Comparison of ENCODE assay signal across 22 cellular contexts in genomic region chr3:25293736-25294135, GRCh38.
DNase-seq lines count a peak whose midpoint lies in the region; ATAC-seq, FAIRE-seq and TF ChIP-seq lines count a peak whose summit lies in the region.
"Had no signal": no experiment of that assay in that cellular context is flagged by ENCODE, and none has a peak within 500 bp of the region (broad histone marks: within the 10 kb centered on the region; RNA-seq: fewer than 3 reads in every experiment).

No MANE protein-coding gene starts in this region.

- H2BK15ac ChIP-seq in H1 (ENCODE audit: low read length): no peak overlapping the region
- no peak overlapping the region for H2BK15ac ChIP-seq in mesendoderm (replicated peaks; ENCODE audit: low read depth)

- TF ChIP-seq EP300 in H1 (IDR thresholded peaks at IDR 0.05; ENCODE audit: borderline replicate concordance in 1 of 2, low read depth in 2 of 2, low read length in 2 of 2): no peak

- H2AK5ac ChIP-seq in H1 (ENCODE audit: low read depth, low read length) (no peak overlapping the region), mesendoderm (ENCODE audit: low read length) (no peak overlapping the region)

- H2BK5ac ChIP-seq in H1 (ENCODE audit: low read depth, low read length) (no peak overlapping the region), mesendoderm (ENCODE audit: low read length) (no peak overlapping the region)

- H3K27me3 ChIP-seq in H1 (replicated peaks in 1 of 4; ENCODE audit: control insufficient read depth in 3 of 4, extremely low read depth in 1 of 4, insufficient read depth in 3 of 4, low read length in 3 of 4) (no peaks in the 10 kb centered on the region), mesendoderm (ENCODE audit: insufficient read depth, low read length, poor library complexity) (no peaks in the 10 kb centered on the region)
- H3K27me3 ChIP-seq: SJSA1 had no signal

- H3K36me3 Mint-ChIP-seq in activated naive CD4-positive, alpha-beta T cell treated with anti-CD3 and anti-CD28 coated beads for 36 hours (ENCODE audit: low read depth): no peaks in the 10 kb centered on the region
- H3K36me3 Mint-ChIP-seq in activated CD8-positive, alpha-beta T cell treated with anti-CD3 and anti-CD28 coated beads for 36 hours (ENCODE audit: low read depth): no peaks in the 10 kb centered on the region
- H3K36me3 Mint-ChIP-seq: activated naive CD8-positive, alpha-beta T cell; naive B cell had no signal

- no peak for ATAC-seq in activated CD8-positive, alpha-beta T cell treated with anti-CD3 and anti-CD28 coated beads for 36 hours
- ATAC-seq: activated T-cell treated with anti-CD3 and anti-CD28 coated beads, Interleukin-2, amount 50 U/mL, for 4 hours had no signal

- H3K14ac ChIP-seq in H1 (ENCODE audit: insufficient read length): no peak overlapping the region

- H4K5ac ChIP-seq in H1 (ENCODE audit: insufficient read length, low read depth, low read length) (no peak overlapping the region), mesendoderm (ENCODE audit: low read length) (no peak overlapping the region)

- no peak overlapping the region for H3K4me3 Mint-ChIP-seq in activated naive CD4-positive, alpha-beta T cell treated with anti-CD3 and anti-CD28 coated beads for 36 hours
- H3K4me3 Mint-ChIP-seq in activated CD8-positive, alpha-beta T cell treated with anti-CD3 and anti-CD28 coated beads for 36 hours: no peak overlapping the region
- H3K4me3 Mint-ChIP-seq: activated naive CD8-positive, alpha-beta T cell; activated T-cell treated with anti-CD3 and anti-CD28 coated beads, Interleukin-2, amount 50 U/mL, for 4 hours; naive B cell; stimulated activated naive CD8-positive, alpha-beta T cell treated with anti-CD3 and anti-CD28 coated beads, Interleukin-15, Interleukin-2, amounts not matched to agents 100 ng/mL and 50 ng/mL, for 24 hours had no signal

- H3K4me1 ChIP-seq in H1 (replicated peaks in 1 of 4; ENCODE audit: control insufficient read depth in 3 of 4, insufficient read depth in 4 of 4, low read length in 3 of 4) (peaks cover 0 to 12% (median 1%) of the 10 kb centered on the region in 4 experiments; a peak in 3 of 7 replicates), mesendoderm (ENCODE audit: control insufficient read depth, low read depth, low read length) (peaks cover 5% of the 10 kb centered on the region)
- H3K4me1 ChIP-seq: psoas muscle had no signal

- no peak for TF ChIP-seq CTCF in AG10803 (conservative IDR thresholded peaks at IDR 0.05; ENCODE audit: low read length)
- TF ChIP-seq CTCF in H1 (IDR thresholded peaks at IDR 0.05; ENCODE audit: control extremely low read depth in 1 of 3, insufficient read depth in 1 of 3, low read depth in 1 of 3, low read length in 3 of 3): no peak
- TF ChIP-seq CTCF in activated CD8-positive, alpha-beta T cell treated with anti-CD3 and anti-CD28 coated beads for 36 hours (IDR thresholded peaks at IDR 0.05): no peak

- H3K4me1 Mint-ChIP-seq in activated naive CD4-positive, alpha-beta T cell treated with anti-CD3 and anti-CD28 coated beads for 36 hours (ENCODE audit: low read depth): no peaks in the 10 kb centered on the region
- H3K4me1 Mint-ChIP-seq in activated CD8-positive, alpha-beta T cell treated with anti-CD3 and anti-CD28 coated beads for 36 hours (ENCODE audit: low read depth): no peaks in the 10 kb centered on the region
- H3K4me1 Mint-ChIP-seq: naive B cell had no signal

- TF ChIP-seq POLR2A in H1 (IDR thresholded peaks at IDR 0.05; ENCODE audit: control extremely low read depth in 1 of 2, low read depth in 2 of 2, low read length in 2 of 2): no peak

- no peak for TF ChIP-seq RAD21 in H1 (IDR thresholded peaks at IDR 0.05 in 1 of 2, conservative IDR thresholded peaks at IDR 0.05 in 1 of 2; ENCODE audit: low read depth in 2 of 2, low read length in 2 of 2)

- H2BK20ac ChIP-seq in H1 (ENCODE audit: low read length): 0 out of 2 replicates have a peak overlapping the region, but pooled peaks have one; percentile 13

- H3K9me3 ChIP-seq in H1 (ENCODE audit: insufficient read depth in 2 of 2, low read depth in 1 of 2, low read length in 1 of 2): no peaks in the 10 kb centered on the region
- H3K9me3 ChIP-seq: psoas muscle, SJSA1 had no signal

- H3K9me3 Mint-ChIP-seq in activated naive CD4-positive, alpha-beta T cell treated with anti-CD3 and anti-CD28 coated beads for 36 hours: peaks cover under 1% of the 10 kb centered on the region
- H3K9me3 Mint-ChIP-seq in activated CD8-positive, alpha-beta T cell treated with anti-CD3 and anti-CD28 coated beads for 36 hours: no peaks in the 10 kb centered on the region
- H3K9me3 Mint-ChIP-seq: stimulated activated naive CD8-positive, alpha-beta T cell treated with anti-CD3 and anti-CD28 coated beads, Interleukin-15, Interleukin-2, amounts not matched to agents 100 ng/mL and 50 ng/mL, for 24 hours had no signal

- no peaks in the 10 kb centered on the region for H4K20me1 ChIP-seq in H1 (replicated peaks in 1 of 2; ENCODE audit: control insufficient read depth in 1 of 2, insufficient read depth in 2 of 2, low read length in 2 of 2)

- H3K23ac ChIP-seq in H1 (ENCODE audit: insufficient read length) (no peak overlapping the region), mesendoderm (ENCODE audit: low read length) (no peak overlapping the region)

- no peak overlapping the region for H4K91ac ChIP-seq in H1 (replicated peaks; ENCODE audit: insufficient read length, low read length)

- no peak for FAIRE-seq in H1 (lab: Jason Lieb, UNC)
- FAIRE-seq: G401.6, GM12891 had no signal

- H3K4ac ChIP-seq in H1 (replicated peaks; ENCODE audit: insufficient read length, low read depth, low read length): no peak overlapping the region
- no peak overlapping the region for H3K4ac ChIP-seq in mesendoderm (ENCODE audit: low read depth, low read length)

- intact Hi-C loops in activated naive CD4-positive, alpha-beta T cell treated with anti-CD3 and anti-CD28 coated beads for 36 hours (cut with micrococcal nuclease): no loop called here
- intact Hi-C loops in activated CD8-positive, alpha-beta T cell treated with anti-CD3 and anti-CD28 coated beads for 36 hours (cut with micrococcal nuclease): no loop called here

- 80% methylated on average over 5 of the region's 5 CpGs; no CpG with 5 or more reads in 1 of the 2 experiments for WGBS in H1 (ENCODE audit: extremely low coverage in 1 of 2, insufficient coverage in 1 of 2, insufficient read length in 1 of 2, insufficient replicate concordance in 2 of 2, low coverage in 1 of 2, low lambda C conversion rate in 2 of 2, missing lambda C conversion rate in 1 of 2), 2 experiments
- no CpG with 5 or more reads among the region's 5 CpGs for WGBS in mesendoderm (ENCODE audit: extremely low coverage, insufficient coverage, low lambda C conversion rate)

- no peak overlapping the region for H3K56ac ChIP-seq in H1 (replicated peaks; ENCODE audit: insufficient read length, low read depth, low read length)
- no peak overlapping the region for H3K56ac ChIP-seq in mesendoderm (ENCODE audit: low read length)

- H3K79me1 ChIP-seq in H1 (ENCODE audit: low read depth, low read length) (no peaks in the 10 kb centered on the region), mesendoderm (ENCODE audit: low read length) (no peaks in the 10 kb centered on the region)

- H3K27ac ChIP-seq in H1 (ENCODE audit: low read depth, low read length): no peak overlapping the region
- H3K27ac ChIP-seq in mesendoderm (ENCODE audit: low read depth, low read length): no peak overlapping the region
- H3K27ac ChIP-seq: KMS-11, psoas muscle, SJSA1 had no signal

- DNase-seq in AG10803 (ENCODE audit: low read depth) (peak; percentile 3), LHCN-M2 (ENCODE audit: low read depth) (peak; percentile 22), H1 (ENCODE audit: low read depth in 1 of 2, low spot score in 2 of 2) (no peak), mesendoderm (peak; percentile 41), NOMO-1 treated with dmso at 0.1 percent for 144 hours (lab: John Stamatoyannopoulos, UW; ENCODE audit: unreplicated experiment) (no peak), putamen (ENCODE audit: low spot score) (no peak)
- DNase-seq in activated naive CD4-positive, alpha-beta T cell treated with anti-CD3 and anti-CD28 coated beads for 36 hours: no peak
- DNase-seq in activated CD8-positive, alpha-beta T cell treated with anti-CD3 and anti-CD28 coated beads for 36 hours: no peak
- DNase-seq: activated T-cell treated with anti-CD3 and anti-CD28 coated beads, Interleukin-2, amount 50 U/mL, for 4 hours; effector CD4-positive, alpha-beta T cell; GOT3; naive B cell; NCI-H146; NCI-H446 treated with DMSO at 0.1 percent for 48 hours; psoas muscle; stimulated activated CD4-positive, alpha-beta T cell treated with anti-CD3 and anti-CD28 coated beads, Interleukin-15, amount 100 ng/mL, for 24 hours had no signal

- H3K18ac ChIP-seq in H1 (ENCODE audit: extremely low read depth, low read length) (0 out of 2 replicates have a peak overlapping the region, but pooled peaks have one; percentile 5), mesendoderm (ENCODE audit: low read length) (no peak overlapping the region)

- no peak overlapping the region for H3K4me3 ChIP-seq in AG10803 (ENCODE audit: low read length)
- no peak overlapping the region for H3K4me3 ChIP-seq in H1 (ENCODE audit: extremely low read depth in 1 of 4, insufficient read depth in 2 of 4, low read depth in 3 of 4, low read length in 4 of 4)
- H3K4me3 ChIP-seq in mesendoderm (ENCODE audit: low read length): no peak overlapping the region
- H3K4me3 ChIP-seq: psoas muscle, SJSA1 had no signal

- H2BK120ac ChIP-seq in H1 (replicated peaks; ENCODE audit: low read depth, low read length) (no peak overlapping the region), mesendoderm (ENCODE audit: low read depth, low read length) (no peak overlapping the region)

- no peak overlapping the region for H2BK12ac ChIP-seq in H1 (ENCODE audit: low read depth, low read length)

- H3K36me3 ChIP-seq in H1 (ENCODE audit: control insufficient read depth in 2 of 4, insufficient read depth in 4 of 4, low read length in 3 of 4) (no peaks in the 10 kb centered on the region), mesendoderm (ENCODE audit: control insufficient read depth, insufficient read depth, low read length) (no peaks in the 10 kb centered on the region)
- H3K36me3 ChIP-seq: SJSA1 had no signal

- H3K4me2 ChIP-seq in H1 (ENCODE audit: insufficient read depth in 1 of 2, low read depth in 2 of 2, low read length in 2 of 2) (no peak overlapping the region), mesendoderm (ENCODE audit: low read length) (no peak overlapping the region)
- H3K4me2 ChIP-seq: KMS-11 had no signal

- peaks cover 2% of the 10 kb centered on the region for H3K27me3 Mint-ChIP-seq in activated naive CD4-positive, alpha-beta T cell treated with anti-CD3 and anti-CD28 coated beads for 36 hours (ENCODE audit: low read depth)
- no peaks in the 10 kb centered on the region for H3K27me3 Mint-ChIP-seq in activated CD8-positive, alpha-beta T cell treated with anti-CD3 and anti-CD28 coated beads for 36 hours
- H3K27me3 Mint-ChIP-seq: activated naive CD8-positive, alpha-beta T cell; naive B cell; stimulated activated naive CD8-positive, alpha-beta T cell treated with anti-CD3 and anti-CD28 coated beads, Interleukin-15, Interleukin-2, amounts not matched to agents 100 ng/mL and 50 ng/mL, for 24 hours had no signal

- no peaks in the 10 kb centered on the region for H3K23me2 ChIP-seq in H1 (ENCODE audit: low read depth, low read length)

- no peak overlapping the region for H3K9ac ChIP-seq in H1 (replicated peaks in 1 of 4; ENCODE audit: extremely low read depth in 1 of 4, low read depth in 3 of 4, low read length in 3 of 4)
- no peak overlapping the region for H3K9ac ChIP-seq in mesendoderm (ENCODE audit: low read length)
- H3K9ac ChIP-seq: KMS-11 had no signal

- H2AFZ ChIP-seq in H1 (ENCODE audit: low read length): 0 out of 2 replicates have a peak overlapping the region, but pooled peaks have one; percentile 28

- H4K8ac ChIP-seq in H1 (ENCODE audit: extremely low read depth, insufficient read depth, low read length) (no peak overlapping the region), mesendoderm (ENCODE audit: low read depth, low read length) (no peak overlapping the region)

- no peak overlapping the region for H3K27ac Mint-ChIP-seq in activated naive CD4-positive, alpha-beta T cell treated with anti-CD3 and anti-CD28 coated beads for 36 hours
- H3K27ac Mint-ChIP-seq in activated CD8-positive, alpha-beta T cell treated with anti-CD3 and anti-CD28 coated beads for 36 hours: no peak overlapping the region
- H3K27ac Mint-ChIP-seq: activated naive CD8-positive, alpha-beta T cell; naive B cell; stimulated activated naive CD8-positive, alpha-beta T cell treated with anti-CD3 and anti-CD28 coated beads, Interleukin-15, Interleukin-2, amounts not matched to agents 100 ng/mL and 50 ng/mL, for 24 hours had no signal

- no peaks in the 10 kb centered on the region for H3K79me2 ChIP-seq in H1 (ENCODE audit: control insufficient read depth in 1 of 2, insufficient read depth in 2 of 2, low read length in 2 of 2)
- H3K79me2 ChIP-seq in mesendoderm (ENCODE audit: control insufficient read depth, insufficient read depth, low read length): no peaks in the 10 kb centered on the region

- POLR2A ChIA-PET in H1 (lab: Charles Lee; ENCODE audit: partially characterized antibody): no interaction called here
- POLR2A ChIA-PET in activated CD8-positive, alpha-beta T cell treated with anti-CD3 and anti-CD28 coated beads for 36 hours (lab: Charles Lee): no interaction called here

- CTCF ChIA-PET in H1 (lab: Charles Lee; ENCODE audit: partially characterized antibody): interaction anchor here (0.7 to 1.4 kb wide), 2 partner anchors 81 to 292 kb away, joined by 3 read pairs; no protein-coding TSS in a partner anchor
- CTCF ChIA-PET in activated naive CD4-positive, alpha-beta T cell treated with anti-CD3 and anti-CD28 coated beads for 36 hours (lab: Charles Lee): no interaction called here
- CTCF ChIA-PET in activated CD8-positive, alpha-beta T cell treated with anti-CD3 and anti-CD28 coated beads for 36 hours (lab: Charles Lee): no interaction called here

Comparison
In these comparisons a context has a peak if more than half of its experiments do, and no peak if none do; other contexts are left out.
1. DNase-seq: peak in AG10803 (single experiment), LHCN-M2 (single experiment) and mesendoderm (single experiment); none in H1 (0 of 2), activated naive CD4-positive, alpha-beta T cell treated with anti-CD3 and anti-CD28 coated beads for 36 hours (single experiment), NOMO-1 treated with dmso at 0.1 percent for 144 hours (single experiment), putamen (single experiment) and activated CD8-positive, alpha-beta T cell treated with anti-CD3 and anti-CD28 coated beads for 36 hours (single experiment).